In genomic region chr3:169744332-169745054, GRCh38 we compare ENCODE assay signal across 9 cellular contexts. TPM values are rescaled to one million over a fixed set of nuclear protein-coding genes. Genes with fewer than 3 reads are reported as not detected.
DNase-seq lines count a peak whose midpoint lies in the region; ATAC-seq and TF ChIP-seq lines count a peak whose summit lies in the region.
"Had no signal": no experiment of that assay in that cellular context is flagged by ENCODE, and none has a peak within 500 bp of the region (broad histone marks: within the 10 kb centered on the region; RNA-seq: fewer than 3 reads in every experiment).

No MANE protein-coding gene starts in this region.

- no peak overlapping the region for H3K27ac ChIP-seq in left ventricle myocardium inferior (replicated peaks)

- H3K9me3 ChIP-seq in left ventricle myocardium inferior (replicated peaks): no peaks in the 10 kb centered on the region

- H3K4me3 ChIP-seq in left ventricle myocardium inferior: no peak overlapping the region
- H3K4me3 ChIP-seq in fibroblast of villous mesenchyme (ENCODE audit: low read depth, low read length): no peak overlapping the region

- no peaks in the 10 kb centered on the region for H3K4me1 ChIP-seq in left ventricle myocardium inferior

- TF ChIP-seq CTCF in left ventricle myocardium inferior (IDR thresholded peaks at IDR 0.05; ENCODE audit: borderline replicate concordance) (peak; percentile 68), fibroblast of villous mesenchyme (IDR thresholded peaks at IDR 0.05; ENCODE audit: insufficient read depth, low read depth, low read length) (peak; percentile 24)

- DNase-seq in left ventricle myocardium inferior (no peak), left ventricle myocardium superior (no peak), RPMI7951 (ENCODE audit: low read depth) (peak; percentile 17), fibroblast of villous mesenchyme (ENCODE audit: low read depth) (peak; percentile 7), HK-2 (ENCODE audit: unreplicated experiment) (no peak), amygdala (lab: John Stamatoyannopoulos, UW) (no peak)
- no peak for DNase-seq in stimulated activated CD4-positive, alpha-beta T cell treated with anti-CD3 and anti-CD28 coated beads, Interleukin-12 subunit alpha, Interleukin-12 subunit beta, amount 100 ng/mL, for 4 hours
- DNase-seq: stimulated activated CD4-positive, alpha-beta T cell treated with anti-CD3 and anti-CD28 coated beads, Interleukin-4, amount 100 ng/mL, for 4 hours had no signal

- intact Hi-C loops in left ventricle myocardium inferior (cut with micrococcal nuclease): no loop called here
- intact Hi-C loops in left ventricle myocardium superior (cut with micrococcal nuclease): no loop called here

- H3K27me3 ChIP-seq in left ventricle myocardium inferior (ENCODE audit: low read depth): peaks cover 27% of the 10 kb centered on the region

- H3K36me3 ChIP-seq in left ventricle myocardium inferior: no peaks in the 10 kb centered on the region

- ATAC-seq in left ventricle myocardium superior (no peak), GM18502 (IDR thresholded peaks at IDR 0.05; ENCODE audit: poor library complexity, unreplicated experiment) (no peak)

RNA-seq across cellular contexts. Expression of gene TERC, which starts 20.4 kb away (rescaled TPM):
- 3.8 TPM for total RNA-seq in left ventricle myocardium inferior
- 3.5 TPM for total RNA-seq in left ventricle myocardium superior
- 45.8 and 88.5 TPM in 2 replicates for total RNA-seq in RPMI7951 (2014; rRNA removed; shearing (Covaris generic))
- total RNA-seq in fibroblast of villous mesenchyme: 168 and 175 TPM in 2 replicates

RNA-seq across cellular contexts. Expression of gene ACTRT3, which starts 24.9 kb away (rescaled TPM):
- total RNA-seq in left ventricle myocardium inferior: 0.55 TPM
- 0.72 TPM for total RNA-seq in left ventricle myocardium superior
- 1.3 and 1.6 TPM in 2 replicates for total RNA-seq in RPMI7951 (2014; rRNA removed; shearing (Covaris generic))
- 2.9 and 5.2 TPM in 2 replicates for total RNA-seq in fibroblast of villous mesenchyme

RNA-seq across cellular contexts. Expression of gene MYNN, which starts 28.7 kb away (rescaled TPM):
- total RNA-seq in left ventricle myocardium inferior (12.4 TPM), left ventricle myocardium superior (13.2 TPM), fibroblast of villous mesenchyme (20.9 and 25.5 TPM in 2 replicates)
- total RNA-seq in RPMI7951 (2014; rRNA removed; shearing (Covaris generic)): 23.8 and 27.0 TPM in 2 replicates

Comparison
In these comparisons a context has a peak if more than half of its experiments do, and no peak if none do; other contexts are left out.
1. DNase-seq: peak in RPMI7951 (single experiment) and fibroblast of villous mesenchyme (single experiment); none in left ventricle myocardium inferior (single experiment), left ventricle myocardium superior (single experiment), HK-2 (single experiment), stimulated activated CD4-positive, alpha-beta T cell treated with anti-CD3 and anti-CD28 coated beads, Interleukin-12 subunit alpha, Interleukin-12 subunit beta, amount 100 ng/mL, for 4 hours (single experiment) and amygdala (0 of 56).